In genomic region chr9:70557665-70558419, GRCh38 we compare ENCODE assay signal across 10 cellular contexts.
DNase-seq lines count a peak whose midpoint lies in the region; ATAC-seq and TF ChIP-seq lines count a peak whose summit lies in the region.
"Had no signal": no experiment of that assay in that cellular context is flagged by ENCODE, and none has a peak within 500 bp of the region (broad histone marks: within the 10 kb centered on the region; RNA-seq: fewer than 3 reads in every experiment).

No MANE protein-coding gene starts in this region.

- no peak overlapping the region for H2AFZ ChIP-seq in smooth muscle cell (ENCODE audit: low read depth)

- H3K27me3 Mint-ChIP-seq in naive B cell, result no peaks in the 10 kb centered on the region

- no peaks in the 10 kb centered on the region for H3K36me3 Mint-ChIP-seq in naive B cell

- DNase-seq in naive B cell, result peak; percentile 11
- no peak for DNase-seq in SHP77 treated with DMSO at 0.1 percent for 48 hours (lab: John Stamatoyannopoulos, UW)
- no peak for DNase-seq in smooth muscle cell (lab: John Stamatoyannopoulos, UW; ENCODE audit: unreplicated experiment)
- DNase-seq in GM13977 (ENCODE audit: low spot score), result no peak
- no peak for DNase-seq in GF-D8 (lab: John Stamatoyannopoulos, UW)

- no peaks in the 10 kb centered on the region for H3K36me3 ChIP-seq in smooth muscle cell (ENCODE audit: low read depth)

- H3K27ac ChIP-seq in smooth muscle cell (ENCODE audit: low read depth), result no peak overlapping the region
- H3K27ac ChIP-seq: KMS-11 had no signal

- WGBS in smooth muscle cell (ENCODE audit: low lambda C conversion rate), result 81% methylated on average over 6 of the region's 6 CpGs

- ATAC-seq in GM19035 (IDR thresholded peaks at IDR 0.05; ENCODE audit: unreplicated experiment), result peak; percentile 99
- ATAC-seq in GM21825 (IDR thresholded peaks at IDR 0.05; ENCODE audit: unreplicated experiment), result peak; percentile 98
- peak; percentile 97 for ATAC-seq in HG03280 (IDR thresholded peaks at IDR 0.05; ENCODE audit: unreplicated experiment)
- peak; percentile 61 to 80 for ATAC-seq in naive B cell (ENCODE audit: low read depth in 2 of 2)
- ATAC-seq: SK-N-SH treated with all-trans-retinoic acid at 6 μM for 48 hours had no signal

- no peak for TF ChIP-seq CTCF in smooth muscle cell (IDR thresholded peaks at IDR 0.05; ENCODE audit: borderline replicate concordance, insufficient read depth, poor library complexity, severe bottlenecking)
- no peak for TF ChIP-seq CTCF in GM13977 (IDR thresholded peaks at IDR 0.05; ENCODE audit: extremely low read depth, insufficient read depth, missing control alignments)

- peaks cover 16% of the 10 kb centered on the region for H3K4me1 ChIP-seq in smooth muscle cell (ENCODE audit: low read depth)

- H3K9me3 Mint-ChIP-seq in naive B cell, result no peaks in the 10 kb centered on the region

- H3K9ac ChIP-seq in smooth muscle cell (ENCODE audit: low read depth), result no peak overlapping the region
- H3K9ac ChIP-seq: KMS-11 had no signal

- no peaks in the 10 kb centered on the region for H3K27me3 ChIP-seq in smooth muscle cell (ENCODE audit: low read depth)

- no peak overlapping the region for H3K4me2 ChIP-seq in smooth muscle cell
- H3K4me2 ChIP-seq: KMS-11 had no signal

- in situ Hi-C loops in GM13977 (cut with MboI; ENCODE audit: low pct_unique_long_range_greater_than_20kb, low sequenced_read_pairs, unreplicated experiment), result no loop called here

- no peaks in the 10 kb centered on the region for H4K20me1 ChIP-seq in smooth muscle cell (ENCODE audit: low read depth)

- no peaks in the 10 kb centered on the region for H3K79me2 ChIP-seq in smooth muscle cell (ENCODE audit: low read depth)

- H3K4me1 Mint-ChIP-seq in naive B cell, result peaks cover 6 to 17% (median 12%) of the 10 kb centered on the region in 3 donors

- H3K27ac Mint-ChIP-seq in naive B cell, result peak overlapping the region in 3 of 6 donors; percentile 7 to 69 (median 14)

- H3F3A ChIP-seq in smooth muscle cell (ENCODE audit: low read depth), result no peaks in the 10 kb centered on the region

- H3K9me3 ChIP-seq in smooth muscle cell (replicated peaks; ENCODE audit: low read depth), result no peaks in the 10 kb centered on the region

- H3K4me3 ChIP-seq in smooth muscle cell, result no peak overlapping the region

- no peak overlapping the region for H3K4me3 Mint-ChIP-seq in naive B cell
